Comparison of ENCODE assay signal across 9 cellular contexts in genomic region chr16:89860747-89861304, GRCh38. TPM values are rescaled to one million over a fixed set of nuclear protein-coding genes. Genes with fewer than 3 reads are reported as not detected.
DNase-seq lines count a peak whose midpoint lies in the region; ATAC-seq and TF ChIP-seq lines count a peak whose summit lies in the region.
"Had no signal": no experiment of that assay in that cellular context is flagged by ENCODE, and none has a peak within 500 bp of the region (broad histone marks: within the 10 kb centered on the region; RNA-seq: fewer than 3 reads in every experiment).

No MANE protein-coding gene starts in this region.

- no peak overlapping the region for H3K4me3 ChIP-seq in CD8-positive, alpha-beta memory T cell (ENCODE audit: low read length)
- H3K4me3 ChIP-seq in SJCRH30 = no peak overlapping the region

- ATAC-seq in HG02759 (IDR thresholded peaks at IDR 0.05; ENCODE audit: unreplicated experiment) = peak; percentile 47
- ATAC-seq in HG02571 (IDR thresholded peaks at IDR 0.05; ENCODE audit: unreplicated experiment) = no peak
- ATAC-seq in HG03469 (IDR thresholded peaks at IDR 0.05; ENCODE audit: unreplicated experiment) = no peak

- no peaks in the 10 kb centered on the region for H3K36me3 ChIP-seq in CD8-positive, alpha-beta memory T cell (ENCODE audit: insufficient read depth, low read length)
- no peaks in the 10 kb centered on the region for H3K36me3 ChIP-seq in SJCRH30

- no peaks in the 10 kb centered on the region for H3K9me3 ChIP-seq in CD8-positive, alpha-beta memory T cell (ENCODE audit: low read length)
- H3K9me3 ChIP-seq in SJCRH30 (replicated peaks) = no peaks in the 10 kb centered on the region

- H3K4me3 Mint-ChIP-seq in CD8-positive, alpha-beta memory T cell = peak overlapping the region in 4 of 7 donors; percentile 6 to 46 (median 26)
- H3K4me3 Mint-ChIP-seq in glutamatergic neuron (ENCODE audit: unreplicated experiment) = no peak overlapping the region

- no peaks in the 10 kb centered on the region for H3K9me3 Mint-ChIP-seq in CD8-positive, alpha-beta memory T cell
- no peaks in the 10 kb centered on the region for H3K9me3 Mint-ChIP-seq in glutamatergic neuron (ENCODE audit: unreplicated experiment)
- H3K9me3 Mint-ChIP-seq: IgD-negative memory B cell had no signal

- TF ChIP-seq CTCF in glutamatergic neuron (IDR thresholded peaks at IDR 0.05; ENCODE audit: partially characterized antibody, unreplicated experiment) = peak; percentile 97

- H3K36me3 Mint-ChIP-seq in CD8-positive, alpha-beta memory T cell = no peaks in the 10 kb centered on the region
- H3K36me3 Mint-ChIP-seq in glutamatergic neuron (ENCODE audit: unreplicated experiment) = peaks cover 6% of the 10 kb centered on the region
- H3K36me3 Mint-ChIP-seq: IgD-negative memory B cell had no signal

- H3K4me1 Mint-ChIP-seq in CD8-positive, alpha-beta memory T cell = peaks cover 31 to 38% (median 38%) of the 10 kb centered on the region in 3 donors
- peaks cover 21% of the 10 kb centered on the region for H3K4me1 Mint-ChIP-seq in glutamatergic neuron (ENCODE audit: low read depth, unreplicated experiment)

- CTCF ChIA-PET in CD8-positive, alpha-beta memory T cell (lab: Charles Lee) = interaction anchor here (0.6 to 9.9 kb wide), 32 partner anchors 11 to 227 kb away, joined by 3 to 120 read pairs (median 4); partner anchors contain the start of genes FANCA, SPATA2L and TCF25

- peaks cover 0 to 3% of the 10 kb centered on the region in 2 donors for H3K27me3 Mint-ChIP-seq in CD8-positive, alpha-beta memory T cell
- H3K27me3 Mint-ChIP-seq in glutamatergic neuron (ENCODE audit: unreplicated experiment) = peaks cover 8% of the 10 kb centered on the region

- H3K4me1 ChIP-seq in CD8-positive, alpha-beta memory T cell (ENCODE audit: insufficient read depth, low read length) = peaks cover 33% of the 10 kb centered on the region
- H3K4me1 ChIP-seq in SJCRH30 = peaks cover 14% of the 10 kb centered on the region; the same call in 1 of the 2 replicates

- POLR2A ChIA-PET in CD8-positive, alpha-beta memory T cell (lab: Charles Lee) = interaction anchor here (0.7 to 1.3 kb wide), 3 partner anchors 13 to 161 kb away, joined by 8 to 9 read pairs (median 8); partner anchors contain the start of gene TCF25

- no peaks in the 10 kb centered on the region for H3K27me3 ChIP-seq in CD8-positive, alpha-beta memory T cell (ENCODE audit: insufficient read depth, low read length, poor library complexity, severe bottlenecking)
- no peaks in the 10 kb centered on the region for H3K27me3 ChIP-seq in SJCRH30

- no peak overlapping the region for H3K27ac ChIP-seq in CD8-positive, alpha-beta memory T cell (ENCODE audit: low read depth, low read length)
- no peak overlapping the region for H3K27ac ChIP-seq in SJCRH30

- peak overlapping the region; percentile 6 to 83 (median 64) for H3K27ac Mint-ChIP-seq in CD8-positive, alpha-beta memory T cell
- no peak overlapping the region for H3K27ac Mint-ChIP-seq in glutamatergic neuron (ENCODE audit: unreplicated experiment)

- DNase-seq in CD8-positive, alpha-beta memory T cell = peak; percentile 69 to 82 (median 74)
- DNase-seq in SJCRH30 (peak; percentile 64 to 71), activated gamma-delta T cell (lab: John Stamatoyannopoulos, UW) (peak; percentile 58), glutamatergic neuron (peak; percentile 75), retina (peak; percentile 77)

RNA-seq across cellular contexts. Expression of gene TCF25, which starts 12.6 kb away (rescaled TPM):
- 100 to 1,000 TPM; 154 to 155 TPM for total RNA-seq in CD8-positive, alpha-beta memory T cell
- polyA plus RNA-seq in CD8-positive, alpha-beta memory T cell = 121 TPM
- total RNA-seq in SJCRH30 (2014; rRNA removed; shearing (Covaris generic)) = 60.0 and 65.9 TPM in 2 replicates
- 272 TPM for total RNA-seq in glutamatergic neuron (ENCODE audit: unreplicated experiment)

RNA-seq across cellular contexts. Expression of gene SPIRE2, which starts 32.6 kb away (rescaled TPM):
- total RNA-seq in CD8-positive, alpha-beta memory T cell = 1 to 10 TPM in 1 of 2 experiments, under 1 TPM in 1; 0.37 to 1.4 TPM
- 0.18 TPM for polyA plus RNA-seq in CD8-positive, alpha-beta memory T cell
- total RNA-seq in SJCRH30 (2014; rRNA removed; shearing (Covaris generic)) = 1.5 and 2.7 TPM in 2 replicates
- total RNA-seq in glutamatergic neuron (ENCODE audit: unreplicated experiment) = 39.2 TPM

RNA-seq across cellular contexts. Expression of gene FANCA, which starts 44.4 kb away (rescaled TPM):
- total RNA-seq in CD8-positive, alpha-beta memory T cell = 10 to 100 TPM; 88.0 to 94.0 TPM
- polyA plus RNA-seq in CD8-positive, alpha-beta memory T cell = 10.8 TPM
- total RNA-seq in SJCRH30 (2014; rRNA removed; shearing (Covaris generic)) = 46.1 and 60.2 TPM in 2 replicates
- 42.8 TPM for total RNA-seq in glutamatergic neuron (ENCODE audit: unreplicated experiment)

RNA-seq across cellular contexts. Expression of gene MC1R, which starts 57.8 kb away (rescaled TPM):
- total RNA-seq in CD8-positive, alpha-beta memory T cell = 1 to 10 TPM; 1.9 to 2.6 TPM
- polyA plus RNA-seq in CD8-positive, alpha-beta memory T cell = 0.86 TPM
- 1.6 and 1.7 TPM in 2 replicates for total RNA-seq in SJCRH30 (2014; rRNA removed; shearing (Covaris generic))
- 12.8 TPM for total RNA-seq in glutamatergic neuron (ENCODE audit: unreplicated experiment)

Comparison
In these comparisons a context has a peak if more than half of its experiments do, and no peak if none do; other contexts are left out.
1. RNA of gene SPIRE2, which starts 32.6 kb away (total RNA-seq): 39.2 TPM in glutamatergic neuron (single experiment); 1.5 to 2.7 TPM in SJCRH30 and 0.37 to 1.4 TPM in CD8-positive, alpha-beta memory T cell; every median in the first group is over 10 times any median in the second.
2. Peak in every context shown above with its lines, with median percentiles within 50 percentile points of each other: DNase-seq.